ENCODE assay signal across 8 cellular contexts in genomic region chr12:56020437-56021189, GRCh38.
DNase-seq lines count a peak whose midpoint lies in the region; ATAC-seq and TF ChIP-seq lines count a peak whose summit lies in the region.

TSS of gene IKZF4 (plus strand) at chr12:56021043. CDS start at chr12:56021494, 451 bp downstream.

- DNase-seq in stimulated activated CD4-positive, alpha-beta T cell treated with anti-CD3 and anti-CD28 coated beads, Interleukin-4, amount 100 ng/mL, for 1 hour: peak; percentile 17
- no peak for DNase-seq in stimulated activated CD4-positive, alpha-beta T cell treated with anti-CD3 and anti-CD28 coated beads, Interleukin-1b, Interleukin-23, amount 100 ng/mL, for 48 hours
- DNase-seq in astrocyte of the spinal cord (ENCODE audit: low read depth, low spot score): peak; percentile 21
- DNase-seq in iPS-NIHi11 (ENCODE audit: low spot score): peak; percentile 69
- peak; percentile 50 for DNase-seq in stimulated activated CD8-positive, alpha-beta memory T cell treated with anti-CD3 and anti-CD28 coated beads, Interleukin-4, amount 100 ng/mL, for 48 hours
- no peak for DNase-seq in cerebellar nuclear complex (lab: John Stamatoyannopoulos, UW)
- no peak for DNase-seq in stimulated activated CD4-positive, alpha-beta T cell treated with anti-CD3 and anti-CD28 coated beads, Interleukin-4, amount 100 ng/mL, for 4 hours

- TF ChIP-seq CTCF in astrocyte of the spinal cord (IDR thresholded peaks at IDR 0.05; ENCODE audit: low read depth, low read length): no peak

- in situ Hi-C loops in astrocyte of the spinal cord (cut with HindIII; ENCODE audit: low sequenced_read_pairs): no loop called here

- H3K4me3 ChIP-seq in astrocyte of the spinal cord (ENCODE audit: low read depth, low read length): peak within 1 kb of the TSS; percentile 26

- ATAC-seq in HG02571 (IDR thresholded peaks at IDR 0.05; ENCODE audit: unreplicated experiment): no peak

Comparison
In these comparisons a context has a peak if more than half of its experiments do, and no peak if none do; other contexts are left out.
1. DNase-seq: peak in stimulated activated CD4-positive, alpha-beta T cell treated with anti-CD3 and anti-CD28 coated beads, Interleukin-4, amount 100 ng/mL, for 1 hour (single experiment), astrocyte of the spinal cord (single experiment), iPS-NIHi11 (single experiment) and stimulated activated CD8-positive, alpha-beta memory T cell treated with anti-CD3 and anti-CD28 coated beads, Interleukin-4, amount 100 ng/mL, for 48 hours (single experiment); none in stimulated activated CD4-positive, alpha-beta T cell treated with anti-CD3 and anti-CD28 coated beads, Interleukin-1b, Interleukin-23, amount 100 ng/mL, for 48 hours (single experiment), cerebellar nuclear complex (0 of 2) and stimulated activated CD4-positive, alpha-beta T cell treated with anti-CD3 and anti-CD28 coated beads, Interleukin-4, amount 100 ng/mL, for 4 hours (0 of 2).